In genomic region chr17:50719144-50719923, GRCh38 we compare ENCODE assay signal across 1 cellular context.
A peak's percentile ranks its signal among the peaks of the same experiment; 100 is the strongest.
TF ChIP-seq lines count a peak whose summit lies in the region.

Gene LUC7L3 (plus strand): TSS chr17:50719603. CDS start chr17:50719733, 130 bp downstream.

TF ChIP-seq in K562, 482 proteins besides CTCF, POLR2A, EP300 and RAD21 (continued from another document and continues in another):
- TF ChIP-seq ZNF407 (IDR thresholded peaks at IDR 0.05; ENCODE audit: low read depth), result no peak
- TF ChIP-seq THRB (CRISPR knock-in tag; conservative IDR thresholded peaks at IDR 0.05), result no peak
- no peak for TF ChIP-seq BDP1 (IDR thresholded peaks at IDR 0.05; ENCODE audit: insufficient read depth, insufficient read length)
- no peak for TF ChIP-seq CAMTA2 (CRISPR knock-in tag; conservative IDR thresholded peaks at IDR 0.05)
- TF ChIP-seq CXXC5 (CRISPR knock-in tag; IDR thresholded peaks at IDR 0.05), result peak; percentile 85
- TF ChIP-seq ZKSCAN1 (IDR thresholded peaks at IDR 0.05; ENCODE audit: low read depth, low read length), result 0 out of 2 replicates have a peak, but pooled peaks have one; percentile 43
- 0 out of 2 replicates have a peak, but pooled peaks have one; percentile 16 for TF ChIP-seq MECOM (CRISPR knock-in tag; IDR thresholded peaks at IDR 0.05)
- peak; percentile 69; the same call in 1 of the 2 replicates for TF ChIP-seq SMAD4 (CRISPR knock-in tag; conservative IDR thresholded peaks at IDR 0.05)
- peak; percentile 25; the same call in 1 of the 2 replicates for TF ChIP-seq ZNF395 (CRISPR knock-in tag; IDR thresholded peaks at IDR 0.05)
- no peak for TF ChIP-seq PPARD (CRISPR knock-in tag; IDR thresholded peaks at IDR 0.05)
- no peak for TF ChIP-seq SMARCE1 (IDR thresholded peaks at IDR 0.05)
- no peak for TF ChIP-seq RAD51 (IDR thresholded peaks at IDR 0.05; ENCODE audit: borderline replicate concordance, low read depth)
- no peak for TF ChIP-seq CHAMP1 (IDR thresholded peaks at IDR 0.05)
- TF ChIP-seq TRIM25 (IDR thresholded peaks at IDR 0.05; ENCODE audit: borderline replicate concordance), result no peak
- TF ChIP-seq ZNF707 (CRISPR knock-in tag; conservative IDR thresholded peaks at IDR 0.05), result no peak
- TF ChIP-seq CBX1 (IDR thresholded peaks at IDR 0.05; ENCODE audit: low read depth), result peak; percentile 82
- no peak for TF ChIP-seq MED1 (CRISPR knock-in tag; IDR thresholded peaks at IDR 0.05; ENCODE audit: borderline replicate concordance)
- TF ChIP-seq HCFC1 (IDR thresholded peaks at IDR 0.05; ENCODE audit: low read depth, low read length), result peak; percentile 82
- no peak for TF ChIP-seq ZNF23 (CRISPR knock-in tag; IDR thresholded peaks at IDR 0.05)
- TF ChIP-seq CLOCK (CRISPR knock-in tag; IDR thresholded peaks at IDR 0.05; ENCODE audit: borderline replicate concordance), result no peak
- no peak for TF ChIP-seq CBX8 (IDR thresholded peaks at IDR 0.05; ENCODE audit: borderline replicate concordance, extremely low read depth, low read depth, low read length, poor library complexity, severe bottlenecking)
- peak; percentile 24; the same call in 1 of the 2 replicates for TF ChIP-seq IRF9 (tag; IDR thresholded peaks at IDR 0.05)
- TF ChIP-seq HDGF (IDR thresholded peaks at IDR 0.05), result no peak
- no peak for TF ChIP-seq HMBOX1 (IDR thresholded peaks at IDR 0.05)
- TF ChIP-seq THAP12 (CRISPR knock-in tag; IDR thresholded peaks at IDR 0.05), result peak; percentile 18
- TF ChIP-seq ZNF197 (CRISPR knock-in tag; IDR thresholded peaks at IDR 0.05; ENCODE audit: low read depth), result no peak
- no peak for TF ChIP-seq ID3 (CRISPR knock-in tag; IDR thresholded peaks at IDR 0.05)
- peak; percentile 78; the same call in 1 of the 2 replicates for TF ChIP-seq ID3 (tag; IDR thresholded peaks at IDR 0.05)
- TF ChIP-seq NELFE (IDR thresholded peaks at IDR 0.05; ENCODE audit: insufficient read depth, insufficient read length), result no peak
